8 cellular contexts compared by ENCODE assay signal in the genomic region with DNA sequence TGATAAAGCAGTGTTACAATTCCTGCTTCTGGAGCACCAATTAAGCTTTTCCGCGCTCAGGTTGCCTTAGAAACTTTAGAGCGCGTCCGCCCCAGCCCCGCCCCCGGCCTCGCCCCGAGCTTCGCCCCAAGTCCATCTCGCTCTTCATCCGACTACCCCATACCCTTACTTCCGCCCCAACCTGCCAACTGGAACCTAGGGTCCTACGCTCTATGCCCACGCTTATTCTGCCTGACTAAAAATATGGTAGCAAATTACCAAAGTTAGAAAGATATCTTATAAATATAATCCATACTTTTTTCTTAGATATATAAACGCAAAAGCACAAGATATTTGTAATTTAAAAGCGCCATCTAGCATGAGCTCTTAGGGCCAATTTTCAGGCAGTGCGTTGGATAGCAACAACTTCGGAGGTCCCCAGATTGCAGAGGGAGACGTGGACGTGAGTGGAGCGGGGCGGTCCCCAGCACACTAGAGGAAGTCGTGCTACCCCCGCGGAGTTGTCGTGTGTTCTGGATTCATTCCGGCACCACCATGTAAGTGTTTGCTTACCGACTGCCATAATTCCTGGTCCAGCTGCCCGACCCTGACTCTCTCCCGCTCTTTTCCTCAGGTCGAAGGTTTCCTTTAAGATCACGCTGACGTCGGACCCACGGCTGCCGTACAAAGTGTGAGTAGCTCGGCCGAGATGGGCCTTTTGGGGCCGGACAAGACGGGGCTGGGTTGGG. TPM values are rescaled to one million over a fixed set of nuclear protein-coding genes. Genes with fewer than 3 reads are reported as not detected.
A peak's percentile ranks its signal among the peaks of the same experiment; 100 is the strongest.
DNase-seq lines count a peak whose midpoint lies in the region; ATAC-seq and TF ChIP-seq lines count a peak whose summit lies in the region.

A gene (plus strand): TSS at position 466 of the 728 bp plus-strand sequence. CDS start 69 bp downstream, at position 535.

- peak within 1 kb of the TSS; percentile 98 for H3K4me3 ChIP-seq in lung

- H3K27ac ChIP-seq in lung (ENCODE audit: low read depth in 1 of 2, low read length in 1 of 2), result peak within 1 kb of the TSS; percentile 91 to 95

- H3K9me3 ChIP-seq in lung (ENCODE audit: control insufficient read depth in 2 of 2, insufficient read depth in 1 of 2, low read length in 1 of 2), result no peaks in the 10 kb centered on the region

- 0 to 1% methylated on average over 41 of the region's 41 CpGs for WGBS in lung, 2 donors

- H3K36me3 ChIP-seq in lung (ENCODE audit: control insufficient read depth in 2 of 2, insufficient read depth in 2 of 2, low read length in 2 of 2), result peaks cover 2 to 7% of the 10 kb centered on the region in 2 donors

- DNase-seq in CMK (ENCODE audit: low read depth) (peak; percentile 64), GM20000 (ENCODE audit: low spot score) (peak; percentile 87), HT-29 (ENCODE audit: low spot score) (peak; percentile 97), NOMO-1 (lab: John Stamatoyannopoulos, UW; ENCODE audit: unreplicated experiment in 2 of 2) (peak; percentile 91 to 93), lung (ENCODE audit: low spot score) (peak; percentile 93)
- peak; percentile 72 for DNase-seq in effector CD8-positive, alpha-beta T cell (lab: John Stamatoyannopoulos, UW)
- DNase-seq in stimulated activated CD4-positive, alpha-beta T cell treated with anti-CD3 and anti-CD28 coated beads, TNF-alpha, amount 100 ng/mL, for 4 hours (ENCODE audit: low read depth in 3 of 3), result peak; percentile 71 to 77 (median 72)

- ATAC-seq in lung (ENCODE audit: insufficient read depth, low FRiP score), result peak; percentile 99

- CTCF ChIA-PET in activated CD8-positive, alpha-beta memory T cell treated with anti-CD3 and anti-CD28 coated beads for 36 hours (lab: Charles Lee), result interaction anchor here (0.9 to 1.0 kb wide), 2 partner anchors 10 to 19 kb away, joined by 3 to 4 read pairs; no protein-coding TSS in a partner anchor

- POLR2A ChIA-PET in activated CD8-positive, alpha-beta memory T cell treated with anti-CD3 and anti-CD28 coated beads for 36 hours (lab: Charles Lee), result no interaction called here

- no peak for TF ChIP-seq CTCF in GM20000 (IDR thresholded peaks at IDR 0.05; ENCODE audit: extremely low read depth, missing control alignments)
- TF ChIP-seq CTCF in lung (IDR thresholded peaks at IDR 0.05; ENCODE audit: control extremely low read depth, extremely low read depth), result no peak

- no peaks in the 10 kb centered on the region for H3K27me3 ChIP-seq in lung (ENCODE audit: control insufficient read depth, insufficient read depth)

- H3K4me1 ChIP-seq in lung (ENCODE audit: control insufficient read depth in 2 of 2, insufficient read depth in 2 of 2, low read length in 2 of 2), result peaks cover 0 to 10% of the 10 kb centered on the region in 2 donors

RNA-seq across cellular contexts. Expression of the gene that starts here (rescaled TPM):
- total RNA-seq in HT-29 (2014; rRNA removed; shearing (Covaris generic)), result 28.2 and 34.0 TPM in 2 replicates
- total RNA-seq in activated CD8-positive, alpha-beta memory T cell treated with anti-CD3 and anti-CD28 coated beads for 36 hours, result 10 to 100 TPM; 46.9 to 48.1 TPM
- total RNA-seq in lung, result 100 to 1,000 TPM in 1 of 2 donors, 10 to 100 TPM in 1; 52.5 to 106 TPM
- 10 to 100 TPM; 40.2 to 42.0 TPM for polyA plus RNA-seq in lung

Comparison
In these comparisons a context has a peak if more than half of its experiments do, and no peak if none do; other contexts are left out.
1. Peak in every context shown above with its lines: DNase-seq, ATAC-seq, H3K4me3 ChIP-seq and H3K27ac ChIP-seq.